ENCODE assay signal across 24 cellular contexts in the genomic region with DNA sequence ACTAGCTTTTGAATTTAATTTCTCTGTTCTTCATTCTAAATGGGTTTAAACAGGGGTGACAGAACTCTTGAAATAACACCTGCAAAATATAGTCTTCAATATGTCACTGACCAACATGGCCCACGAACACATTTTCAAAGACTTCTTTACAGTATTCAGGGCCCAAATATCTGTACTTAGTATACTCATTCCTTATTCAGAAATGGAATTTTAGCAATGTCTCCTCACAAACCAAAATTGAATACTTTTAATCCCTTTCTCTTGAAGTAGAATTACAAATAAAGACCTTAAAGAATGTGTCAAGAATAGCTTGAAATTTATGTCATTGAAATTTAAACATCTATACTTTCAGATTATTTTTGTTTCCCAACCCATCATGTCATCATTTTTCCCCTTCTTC.
"Had no signal": no experiment of that assay in that cellular context is flagged by ENCODE, and none has a peak within 500 bp of the region (broad histone marks: within the 10 kb centered on the region; RNA-seq: fewer than 3 reads in every experiment).

No MANE protein-coding gene starts in this region.

- H3K4me3 ChIP-seq: adrenal gland, ascending aorta, colonic mucosa, esophagus squamous epithelium had no signal

- H3K4me3 Mint-ChIP-seq: activated CD4-positive, alpha-beta memory T cell treated with anti-CD3 and anti-CD28 coated beads, Interleukin-2, amount 10 ng/mL, durations not matched to agents 7 days and 5 days; activated CD4-positive, alpha-beta T cell treated with anti-CD3 and anti-CD28 coated beads, Interleukin-2, amount 10 ng/mL, durations not matched to agents 7 days and 5 days; activated naive CD8-positive, alpha-beta T cell; activated T-cell treated with anti-CD3 and anti-CD28 coated beads, Interleukin-2, amount 50 U/mL, for 4 hours; activated T-helper 17 cell treated with anti-CD3 and anti-CD28 coated beads, Interleukin-2, amount 50 U/mL, for 72 hours; T-helper 17 cell had no signal

- ATAC-seq: activated T-cell treated with anti-CD3 and anti-CD28 coated beads, Interleukin-2, amount 50 U/mL, for 4 hours; activated T-helper 17 cell treated with anti-CD3 and anti-CD28 coated beads, Interleukin-2, amount 50 U/mL, for 72 hours; T-helper 17 cell had no signal

- H3K9me3 Mint-ChIP-seq: activated CD4-positive, alpha-beta memory T cell treated with anti-CD3 and anti-CD28 coated beads, Interleukin-2, amount 10 ng/mL, durations not matched to agents 7 days and 5 days; activated CD4-positive, alpha-beta T cell treated with anti-CD3 and anti-CD28 coated beads, Interleukin-2, amount 10 ng/mL, durations not matched to agents 7 days and 5 days; activated T-cell treated with anti-CD3 and anti-CD28 coated beads, Interleukin-2, amount 50 U/mL, for 4 hours had no signal

- H3K27ac ChIP-seq: adrenal gland, ascending aorta, colonic mucosa, epithelial cell of prostate, esophagus squamous epithelium had no signal

- H3K27me3 ChIP-seq: adrenal gland, ascending aorta, colonic mucosa, esophagus squamous epithelium had no signal

- H3K36me3 Mint-ChIP-seq: activated naive CD8-positive, alpha-beta T cell had no signal

- H3K27me3 Mint-ChIP-seq: activated CD4-positive, alpha-beta memory T cell treated with anti-CD3 and anti-CD28 coated beads, Interleukin-2, amount 10 ng/mL, durations not matched to agents 7 days and 5 days; activated CD4-positive, alpha-beta T cell treated with anti-CD3 and anti-CD28 coated beads, Interleukin-2, amount 10 ng/mL, durations not matched to agents 7 days and 5 days; activated naive CD8-positive, alpha-beta T cell; activated T-helper 17 cell treated with anti-CD3 and anti-CD28 coated beads, Interleukin-2, amount 50 U/mL, for 72 hours; T-helper 17 cell had no signal

- H3K4me1 ChIP-seq: adrenal gland, ascending aorta, colonic mucosa had no signal

- DNase-seq: activated CD4-positive, alpha-beta memory T cell treated with anti-CD3 and anti-CD28 coated beads, Interleukin-2, amount 10 ng/mL, durations not matched to agents 7 days and 5 days; activated CD4-positive, alpha-beta T cell treated with anti-CD3 and anti-CD28 coated beads for 1 hour; activated CD4-positive, alpha-beta T cell treated with anti-CD3 and anti-CD28 coated beads for 4 hours; activated CD4-positive, alpha-beta T cell treated with anti-CD3 and anti-CD28 coated beads, Interleukin-2, amount 10 ng/mL, durations not matched to agents 7 days and 5 days; activated CD4-positive, alpha-beta T cell treated with anti-CD3 and anti-CD28 coated beads, Interleukin-2, amount 50 U/mL, for 4 hours; activated effector memory CD4-positive, alpha-beta T cell treated with Interleukin-2 at 50 U/mL for 16 hours; activated gamma-delta T cell treated with Interleukin-2 at 50 U/mL for 16 hours; activated naive CD4-positive, alpha-beta T cell treated with anti-CD3 and anti-CD28 coated beads, Interleukin-2, amount 50 U/mL, for 16 hours; activated naive CD4-positive, alpha-beta T cell treated with Interleukin-2 at 50 U/mL for 16 hours; activated T-cell treated with anti-CD3 and anti-CD28 coated beads, Interleukin-2, amount 50 U/mL, for 4 hours; adrenal gland; amygdala; caudate nucleus; colonic mucosa; effector CD8-positive, alpha-beta T cell; esophagus squamous epithelium; foreskin fibroblast; head of caudate nucleus; T-helper 1 cell; T-helper 17 cell had no signal

- H3K36me3 ChIP-seq: adrenal gland, ascending aorta, colonic mucosa, esophagus squamous epithelium had no signal

- H3K4me1 Mint-ChIP-seq: activated CD4-positive, alpha-beta memory T cell treated with anti-CD3 and anti-CD28 coated beads, Interleukin-2, amount 10 ng/mL, durations not matched to agents 7 days and 5 days; activated CD4-positive, alpha-beta T cell treated with anti-CD3 and anti-CD28 coated beads, Interleukin-2, amount 10 ng/mL, durations not matched to agents 7 days and 5 days; activated T-helper 17 cell treated with anti-CD3 and anti-CD28 coated beads, Interleukin-2, amount 50 U/mL, for 72 hours; T-helper 17 cell had no signal

- H3K27ac Mint-ChIP-seq: activated CD4-positive, alpha-beta memory T cell treated with anti-CD3 and anti-CD28 coated beads, Interleukin-2, amount 10 ng/mL, durations not matched to agents 7 days and 5 days; activated CD4-positive, alpha-beta T cell treated with anti-CD3 and anti-CD28 coated beads, Interleukin-2, amount 10 ng/mL, durations not matched to agents 7 days and 5 days; activated naive CD8-positive, alpha-beta T cell; activated T-helper 17 cell treated with anti-CD3 and anti-CD28 coated beads, Interleukin-2, amount 50 U/mL, for 72 hours; T-helper 17 cell had no signal

- H3K9me3 ChIP-seq: adrenal gland, ascending aorta, colonic mucosa had no signal
